ENCODE assay signal across 24 cellular contexts in genomic region chr16:80294172-80294571, GRCh38.
"Had no signal": no experiment of that assay in that cellular context is flagged by ENCODE, and none has a peak within 500 bp of the region (broad histone marks: within the 10 kb centered on the region; RNA-seq: fewer than 3 reads in every experiment).

No MANE protein-coding gene starts in this region.

- H3K4me3 Mint-ChIP-seq: effector memory CD8-positive, alpha-beta T cell; naive thymus-derived CD8-positive, alpha-beta T cell; nephron progenitor cell; stimulated activated naive CD8-positive, alpha-beta T cell treated with anti-CD3 and anti-CD28 coated beads, Interleukin-15, amount 100 ng/mL, for 72 hours had no signal

- FAIRE-seq: endometrium, frontal cortex, small intestine had no signal

- H3K27me3 ChIP-seq: left lung, ovary, suprapubic skin, transverse colon had no signal

- H3K4me3 ChIP-seq: left lung, ovary, psoas muscle, suprapubic skin, transverse colon had no signal

- H3K9me3 ChIP-seq: left lung, ovary, psoas muscle, suprapubic skin, transverse colon had no signal

- ATAC-seq: effector memory CD8-positive, alpha-beta T cell; left cardiac atrium; left lung; naive thymus-derived CD8-positive, alpha-beta T cell; psoas muscle; right cardiac atrium; stimulated activated naive CD8-positive, alpha-beta T cell treated with anti-CD3 and anti-CD28 coated beads, Interleukin-15, amount 100 ng/mL, for 72 hours had no signal

- H3K27ac ChIP-seq: left lung, ovary, psoas muscle, suprapubic skin, transverse colon had no signal

- DNase-seq: cortex of kidney; effector memory CD8-positive, alpha-beta T cell; head of caudate nucleus; left cardiac atrium; left lung; mesendoderm; midbrain; naive thymus-derived CD8-positive, alpha-beta T cell; nephron progenitor cell; nucleus accumbens; ovary; posterior cingulate gyrus; psoas muscle; right cardiac atrium; small intestine; stimulated activated CD4-positive, alpha-beta T cell treated with anti-CD3 and anti-CD28 coated beads, Interleukin-15, amount 100 ng/mL, for 24 hours; stimulated activated CD4-positive, alpha-beta T cell treated with anti-CD3 and anti-CD28 coated beads, Interleukin-4, amount 100 ng/mL, for 1 hour; stimulated activated CD8-positive, alpha-beta memory T cell treated with anti-CD3 and anti-CD28 coated beads, Interleukin-4, amount 100 ng/mL, for 48 hours; stimulated activated naive CD4-positive, alpha-beta T cell; stimulated activated naive CD8-positive, alpha-beta T cell treated with anti-CD3 and anti-CD28 coated beads, Interleukin-15, amount 100 ng/mL, for 72 hours; transverse colon had no signal

- H3K4me1 Mint-ChIP-seq: naive thymus-derived CD8-positive, alpha-beta T cell; nephron progenitor cell; stimulated activated naive CD8-positive, alpha-beta T cell treated with anti-CD3 and anti-CD28 coated beads, Interleukin-15, amount 100 ng/mL, for 72 hours had no signal

- H3K9me3 Mint-ChIP-seq: effector memory CD8-positive, alpha-beta T cell had no signal

- H3K27ac Mint-ChIP-seq: effector memory CD8-positive, alpha-beta T cell; naive thymus-derived CD8-positive, alpha-beta T cell; nephron progenitor cell; stimulated activated naive CD8-positive, alpha-beta T cell treated with anti-CD3 and anti-CD28 coated beads, Interleukin-15, amount 100 ng/mL, for 72 hours had no signal

- H3K4me1 ChIP-seq: left lung, psoas muscle, suprapubic skin, transverse colon had no signal

- H3K36me3 ChIP-seq: left lung, ovary, suprapubic skin, transverse colon had no signal
